1 cellular context compared by ENCODE assay signal in the genomic region with DNA sequence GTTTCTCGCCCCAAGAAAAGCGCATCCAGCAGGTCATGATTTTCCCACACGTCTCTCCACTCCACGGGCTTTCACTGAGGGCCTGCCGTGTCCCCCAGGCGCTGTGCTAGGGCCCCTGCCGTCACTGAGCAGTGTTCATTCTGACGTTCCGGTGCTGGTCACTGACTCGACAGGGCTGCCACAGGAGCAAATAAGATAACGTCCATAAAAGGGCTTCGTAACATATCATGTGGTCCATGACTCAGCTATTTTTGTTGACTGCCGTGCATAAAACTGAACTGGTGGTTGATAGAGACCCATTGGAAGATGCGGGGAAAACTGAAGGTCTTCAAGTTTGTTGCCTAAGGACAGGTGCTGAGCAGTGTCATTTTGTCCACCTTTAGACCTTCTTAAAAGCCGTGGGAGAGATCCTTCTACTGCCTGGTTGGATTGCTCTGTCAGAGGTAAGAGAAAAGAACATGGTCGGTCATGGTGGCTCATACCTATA.
TF ChIP-seq lines count a peak whose summit lies in the region.

No MANE protein-coding gene starts in this region.

TF ChIP-seq in HepG2, 621 proteins besides CTCF, POLR2A, EP300 and RAD21:
- TF ChIP-seq MAFF (IDR thresholded peaks at IDR 0.05; ENCODE audit: low read depth, low read length) (peak; percentile 60; the same call in 1 of the 2 replicates), SALL1 (CRISPR knock-in tag; IDR thresholded peaks at IDR 0.05) (no peak), NR2F6 (IDR thresholded peaks at IDR 0.05) (no peak), NR2F6 (CRISPR knock-in tag; IDR thresholded peaks at IDR 0.05) (no peak), NFE2L2 (IDR thresholded peaks at IDR 0.05; ENCODE audit: low read length) (peak; percentile 89), SMARCC2 (IDR thresholded peaks at IDR 0.05) (no peak), ZNF264 (CRISPR knock-in tag; IDR thresholded peaks at IDR 0.05) (no peak), ATF7-NPFF (CRISPR knock-in tag; IDR thresholded peaks at IDR 0.05; ENCODE audit: low read depth) (no peak), ZNF629 (CRISPR knock-in tag; conservative IDR thresholded peaks at IDR 0.05) (no peak), MAFK (conservative IDR thresholded peaks at IDR 0.05 in 1 of 2, IDR thresholded peaks at IDR 0.05 in 1 of 2; ENCODE audit: low read length in 2 of 2) (peak; percentile 68 to 73)
- TF ChIP-seq, protein P1, sequence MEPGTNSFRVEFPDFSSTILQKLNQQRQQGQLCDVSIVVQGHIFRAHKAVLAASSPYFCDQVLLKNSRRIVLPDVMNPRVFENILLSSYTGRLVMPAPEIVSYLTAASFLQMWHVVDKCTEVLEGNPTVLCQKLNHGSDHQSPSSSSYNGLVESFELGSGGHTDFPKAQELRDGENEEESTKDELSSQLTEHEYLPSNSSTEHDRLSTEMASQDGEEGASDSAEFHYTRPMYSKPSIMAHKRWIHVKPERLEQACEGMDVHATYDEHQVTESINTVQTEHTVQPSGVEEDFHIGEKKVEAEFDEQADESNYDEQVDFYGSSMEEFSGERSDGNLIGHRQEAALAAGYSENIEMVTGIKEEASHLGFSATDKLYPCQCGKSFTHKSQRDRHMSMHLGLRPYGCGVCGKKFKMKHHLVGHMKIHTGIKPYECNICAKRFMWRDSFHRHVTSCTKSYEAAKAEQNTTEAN (CRISPR knock-in tag; conservative IDR thresholded peaks at IDR 0.05), result no peak
- TF ChIP-seq, protein P2, sequence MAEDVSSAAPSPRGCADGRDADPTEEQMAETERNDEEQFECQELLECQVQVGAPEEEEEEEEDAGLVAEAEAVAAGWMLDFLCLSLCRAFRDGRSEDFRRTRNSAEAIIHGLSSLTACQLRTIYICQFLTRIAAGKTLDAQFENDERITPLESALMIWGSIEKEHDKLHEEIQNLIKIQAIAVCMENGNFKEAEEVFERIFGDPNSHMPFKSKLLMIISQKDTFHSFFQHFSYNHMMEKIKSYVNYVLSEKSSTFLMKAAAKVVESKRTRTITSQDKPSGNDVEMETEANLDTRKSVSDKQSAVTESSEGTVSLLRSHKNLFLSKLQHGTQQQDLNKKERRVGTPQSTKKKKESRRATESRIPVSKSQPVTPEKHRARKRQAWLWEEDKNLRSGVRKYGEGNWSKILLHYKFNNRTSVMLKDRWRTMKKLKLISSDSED (CRISPR knock-in tag; IDR thresholded peaks at IDR 0.05), result no peak
TF ChIP-seq in HepG2: peak in this region for 3.
